ENCODE assay signal across 8 cellular contexts in the genomic region with DNA sequence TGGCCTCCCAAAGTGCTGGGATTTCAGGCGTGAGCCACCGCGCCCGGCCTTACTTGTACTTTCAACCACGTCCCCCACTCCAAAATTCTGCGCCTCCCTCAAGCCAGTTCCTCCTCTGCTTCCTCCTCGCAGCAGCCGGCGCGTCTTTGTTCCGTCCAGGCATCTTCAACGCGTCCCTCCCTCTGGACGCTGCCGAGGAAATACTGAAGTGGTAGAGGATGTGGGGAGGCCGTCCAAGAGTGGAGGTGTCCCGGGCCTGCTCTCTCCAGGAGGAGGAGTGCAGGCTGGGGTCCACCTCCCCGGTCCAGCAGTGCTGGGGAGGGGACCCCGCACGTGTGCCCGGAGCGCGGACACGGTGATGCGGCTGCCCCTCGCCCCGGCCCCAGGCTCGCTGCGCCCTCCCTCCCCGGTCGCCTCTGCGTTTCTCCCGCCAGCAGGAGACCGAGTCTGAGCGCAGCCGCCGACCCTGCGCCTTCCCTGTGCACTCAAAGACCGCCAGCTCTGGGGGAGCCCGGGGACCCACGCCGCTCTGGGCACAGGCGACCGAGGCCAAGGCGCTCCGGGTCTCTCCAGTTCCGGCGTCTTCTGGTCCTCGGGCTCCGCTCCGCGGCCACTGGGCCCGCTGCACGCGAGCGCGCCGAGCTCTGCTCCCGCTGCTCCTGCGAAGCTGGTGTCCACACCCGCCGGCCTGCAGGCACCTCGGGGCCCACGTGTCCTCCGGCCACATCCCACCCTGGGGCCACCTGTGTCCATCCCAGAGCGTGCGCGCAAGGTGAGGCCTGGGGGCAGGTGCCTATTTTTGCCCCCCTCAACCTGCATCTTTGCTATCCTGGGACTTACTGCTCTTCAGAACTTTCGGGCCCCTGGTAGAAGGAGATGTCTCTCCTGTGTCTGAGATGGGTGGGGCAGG. TPM values are rescaled to one million over a fixed set of nuclear protein-coding genes. Genes with fewer than 3 reads are reported as not detected.
DNase-seq lines count a peak whose midpoint lies in the region; ATAC-seq, FAIRE-seq and TF ChIP-seq lines count a peak whose summit lies in the region.

No MANE protein-coding gene starts in this region.

- no peak for FAIRE-seq in GM12891 (lab: Jason Lieb, UNC)

- TF ChIP-seq POLR2A in GM12891 (IDR thresholded peaks at IDR 0.05; ENCODE audit: low read depth, low read length) = no peak

- DNase-seq in ELR (ENCODE audit: low read depth) (peak; percentile 73), NCI-H1694 (lab: John Stamatoyannopoulos, UW) (peak; percentile 14), ecto neural progenitor cell (ENCODE audit: low spot score) (peak; percentile 85), medulla oblongata (ENCODE audit: extremely low spot score) (peak; percentile 36), GM12891 (ENCODE audit: insufficient read length, low spot score) (no peak)
- DNase-seq in activated CD4-positive, alpha-beta T cell treated with anti-CD3 and anti-CD28 coated beads for 48 hours = peak; percentile 73
- peak; percentile 37 for DNase-seq in stimulated activated CD8-positive, alpha-beta memory T cell treated with anti-CD3 and anti-CD28 coated beads, Interleukin-12 subunit alpha, Interleukin-12 subunit beta, amount 100 ng/mL, for 4 hours (ENCODE audit: low read depth)

- no peak for ATAC-seq in HG03039 (IDR thresholded peaks at IDR 0.05; ENCODE audit: unreplicated experiment)

TF ChIP-seq in GM12891, 5 proteins besides CTCF, POLR2A, EP300 and RAD21:
- TF ChIP-seq POLR2AphosphoS5 (IDR thresholded peaks at IDR 0.05; ENCODE audit: low read depth, low read length) (no peak), PAX5 (IDR thresholded peaks at IDR 0.05; ENCODE audit: insufficient read depth, low read length, severe bottlenecking) (no peak)

RNA-seq across cellular contexts. Expression of a gene that starts 31.7 kb away (rescaled TPM):
- polyA plus RNA-seq in GM12891 (2012; ENCODE audit: low read depth, missing spikeins) = 8.6 TPM

RNA-seq across cellular contexts. Expression of a gene that starts 41.5 kb away (rescaled TPM):
- 40.8 TPM for polyA plus RNA-seq in GM12891 (2012; ENCODE audit: low read depth, missing spikeins)

RNA-seq across cellular contexts. Expression of a gene that starts 41.6 kb away (rescaled TPM):
- polyA plus RNA-seq in GM12891 (2012; ENCODE audit: low read depth, missing spikeins) = 0.56 TPM

RNA-seq across cellular contexts. Expression of a gene that starts 51.2 kb away (rescaled TPM):
- 21.0 TPM for polyA plus RNA-seq in GM12891 (2012; ENCODE audit: low read depth, missing spikeins)

RNA-seq across cellular contexts. Expression of a gene that starts 56.8 kb away (rescaled TPM):
- polyA plus RNA-seq in GM12891 (2012; ENCODE audit: low read depth, missing spikeins) = 0.04 TPM
